ENCODE assay signal across 24 cellular contexts in the genomic region with DNA sequence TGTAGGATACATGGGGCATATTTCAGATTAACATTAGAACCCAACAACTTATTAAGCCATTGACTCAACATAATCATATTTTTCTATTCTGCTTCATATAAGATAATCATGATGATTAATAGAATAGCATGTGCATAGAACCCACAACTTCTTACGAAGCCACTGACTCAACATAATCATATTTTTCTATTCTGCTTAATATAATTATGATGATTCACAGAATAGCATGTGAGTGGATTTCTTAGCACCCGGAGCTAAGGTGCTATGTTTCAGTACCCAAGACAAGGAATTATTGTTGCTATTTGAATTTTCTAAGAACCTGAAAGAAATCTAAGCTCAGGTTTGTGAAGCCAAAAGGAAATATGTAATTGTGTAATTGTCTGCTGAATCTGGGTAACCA.
"Had no signal": no experiment of that assay in that cellular context is flagged by ENCODE, and none has a peak within 500 bp of the region (broad histone marks: within the 10 kb centered on the region; RNA-seq: fewer than 3 reads in every experiment).

No MANE protein-coding gene starts in this region.

- H3K9me3 ChIP-seq: SJSA1 had no signal

- H3K36me3 ChIP-seq: cardiac muscle cell, SJSA1 had no signal

- H3K27ac ChIP-seq: cardiac muscle cell, KMS-11, SJSA1 had no signal

- H3K9ac ChIP-seq: KMS-11 had no signal

- H3K4me2 ChIP-seq: KMS-11 had no signal

- H3K4me1 ChIP-seq: SJSA1 had no signal

- H3K4me3 ChIP-seq: cardiac muscle cell, SJSA1 had no signal

- ATAC-seq: activated T-helper 17 cell treated with anti-CD3 and anti-CD28 coated beads, Interleukin-2, amount 50 U/mL, for 72 hours; PC-3; SK-N-SH treated with all-trans-retinoic acid at 6 μM for 48 hours had no signal

- H3K27me3 ChIP-seq: cardiac muscle cell had no signal

- DNase-seq: activated B cell treated with CpG ODN at 0.5 μM for 24 hours; activated CD4-positive, alpha-beta memory T cell treated with anti-CD3 and anti-CD28 coated beads for 36 hours; activated CD4-positive, alpha-beta T cell treated with anti-CD3 and anti-CD28 coated beads for 1 hour; activated CD4-positive, alpha-beta T cell treated with anti-CD3 and anti-CD28 coated beads, Interleukin-2, amount 10 ng/mL, durations not matched to agents 7 days and 5 days; activated CD8-positive, alpha-beta memory T cell treated with anti-CD3 and anti-CD28 coated beads for 24 hours; activated gamma-delta T cell; activated naive CD4-positive, alpha-beta T cell treated with anti-CD3 and anti-CD28 coated beads for 36 hours; activated T-cell treated with anti-CD3 and anti-CD28 coated beads for 4 hours; activated T-cell treated with anti-CD3 and anti-CD28 coated beads, Interleukin-2, amount 50 U/mL, for 48 hours; aorta; MM.1S; NCI-H1105 treated with DMSO at 0.1 percent for 48 hours; NCI-H1436 treated with DMSO at 0.1 percent for 48 hours; NCI-H187; NCI-H2081; NCI-H510A treated with DMSO at 0.1 percent for 48 hours; PC-3; SHP77; SW 1271 had no signal
